31 cellular contexts compared by ENCODE assay signal in the genomic region with DNA sequence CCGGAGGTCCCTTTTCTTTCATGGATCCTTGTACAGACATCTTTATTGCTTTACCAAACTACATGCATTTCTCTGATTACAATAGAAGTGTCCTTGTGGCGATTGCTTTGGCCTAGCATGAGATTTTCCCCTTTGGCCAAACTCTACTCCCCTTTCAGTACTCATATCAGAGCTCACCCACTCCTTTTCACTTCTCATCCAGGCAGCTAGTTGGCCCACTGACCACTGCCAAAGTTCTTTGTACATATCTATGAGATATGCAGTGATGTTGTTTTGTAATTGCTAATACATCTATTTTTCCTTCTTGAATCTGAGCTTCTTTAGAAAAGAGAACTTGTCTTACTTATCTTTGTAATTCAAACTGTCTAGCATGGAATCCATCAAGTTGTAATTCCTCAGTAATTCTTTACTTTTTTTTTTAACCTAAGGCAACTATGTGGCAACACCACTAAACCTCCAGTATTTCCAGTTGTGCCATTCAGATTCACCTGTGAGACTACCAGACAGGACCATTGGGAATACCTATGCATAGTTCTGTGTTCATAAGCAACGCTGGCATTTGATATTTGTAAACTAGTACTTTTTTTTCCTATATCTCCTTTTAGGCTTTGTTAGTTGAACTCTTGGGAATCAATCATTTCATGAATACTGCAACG. TPM values are rescaled to one million over a fixed set of nuclear protein-coding genes. Genes with fewer than 3 reads are reported as not detected.
DNase-seq lines count a peak whose midpoint lies in the region; ATAC-seq, FAIRE-seq and TF ChIP-seq lines count a peak whose summit lies in the region.
"Had no signal": no experiment of that assay in that cellular context is flagged by ENCODE, and none has a peak within 500 bp of the region (broad histone marks: within the 10 kb centered on the region; RNA-seq: fewer than 3 reads in every experiment).

No MANE protein-coding gene starts in this region.

- H3K4me3 Mint-ChIP-seq in type B pancreatic cell, result peak overlapping the region; percentile 66
- H3K4me3 Mint-ChIP-seq: CD4-positive, alpha-beta T cell had no signal

- no peaks in the 10 kb centered on the region for H3K9me3 ChIP-seq in right cardiac atrium (ENCODE audit: control insufficient read depth, low read length)
- H3K9me3 ChIP-seq: BLaER1, SJSA1 had no signal

- no peaks in the 10 kb centered on the region for H3K27me3 Mint-ChIP-seq in type B pancreatic cell
- H3K27me3 Mint-ChIP-seq: CD4-positive, alpha-beta T cell had no signal

- H3K4me3 ChIP-seq in right cardiac atrium (ENCODE audit: low read length), result no peak overlapping the region
- H3K4me3 ChIP-seq in bronchial epithelial cell (ENCODE audit: low read depth, low read length), result no peak overlapping the region
- H3K4me3 ChIP-seq in fibroblast of the aortic adventitia (ENCODE audit: low read depth, low read length), result no peak overlapping the region
- H3K4me3 ChIP-seq: BLaER1, SJSA1 had no signal

- peaks cover 16% of the 10 kb centered on the region for H3K4me1 Mint-ChIP-seq in type B pancreatic cell (ENCODE audit: unreplicated experiment)

- H3K4me1 ChIP-seq in right cardiac atrium (ENCODE audit: control insufficient read depth, insufficient read depth, low read length), result peaks cover 3% of the 10 kb centered on the region

- DNase-seq in right cardiac atrium (peak in 2 of 3 donors; percentile 22 to 72), left ventricle myocardium superior (no peak), bronchial epithelial cell (ENCODE audit: low read depth) (peak; percentile 34), fibroblast of the aortic adventitia (ENCODE audit: low read depth) (peak; percentile 48), type B pancreatic cell (ENCODE audit: extremely low spot score, unreplicated experiment) (no peak), NCI-H1930 (lab: John Stamatoyannopoulos, UW) (no peak), GM03348 (ENCODE audit: low spot score) (no peak)
- no peak for DNase-seq in stimulated activated CD4-positive, alpha-beta T cell treated with anti-CD3 and anti-CD28 coated beads, Interleukin-4, amount 100 ng/mL, for 24 hours
- DNase-seq: 8988T; CD4-positive, alpha-beta T cell; DMS 273 treated with DMSO at 0.1 percent for 48 hours; DMS79; EL; GDM1; KBM-7; MV-4-11; NCI-H1105; NCI-H1436 treated with DMSO at 0.1 percent for 48 hours; NCI-H187 treated with DMSO at 0.1 percent for 48 hours; NCI-H2107; NCI-H446 treated with DMSO at 0.1 percent for 48 hours; NCI-H526; Right ventricle myocardium superior; RPMI8226 had no signal

- no peak for TF ChIP-seq CTCF in bronchial epithelial cell (IDR thresholded peaks at IDR 0.05; ENCODE audit: insufficient read depth, low read length, severe bottlenecking)
- no peak for TF ChIP-seq CTCF in fibroblast of the aortic adventitia (IDR thresholded peaks at IDR 0.05; ENCODE audit: insufficient read depth, low read length)
- no peak for TF ChIP-seq CTCF in type B pancreatic cell (conservative IDR thresholded peaks at IDR 0.05)

- H3K27me3 ChIP-seq in right cardiac atrium (ENCODE audit: control insufficient read depth, insufficient read depth), result no peaks in the 10 kb centered on the region
- H3K27me3 ChIP-seq in bronchial epithelial cell (ENCODE audit: control insufficient read depth, insufficient read depth, low read length), result no peaks in the 10 kb centered on the region
- H3K27me3 ChIP-seq: BLaER1, SJSA1 had no signal

- peaks cover 6% of the 10 kb centered on the region for H3K9me3 Mint-ChIP-seq in type B pancreatic cell
- H3K9me3 Mint-ChIP-seq: CD4-positive, alpha-beta T cell had no signal

- ATAC-seq in right cardiac atrium (peak in 1 of 2 donors; percentile 50), left ventricle myocardium superior (no peak)

- no peaks in the 10 kb centered on the region for H3K36me3 ChIP-seq in bronchial epithelial cell (ENCODE audit: control insufficient read depth, insufficient read depth, low read length)
- H3K36me3 ChIP-seq: BLaER1, SJSA1 had no signal

- FAIRE-seq in bronchial epithelial cell (lab: Jason Lieb, UNC), result no peak
- FAIRE-seq: GM12892, GM19239 had no signal

- peaks cover 5% of the 10 kb centered on the region for H3K36me3 Mint-ChIP-seq in type B pancreatic cell

- H3K27ac Mint-ChIP-seq in type B pancreatic cell, result peak overlapping the region; percentile 73
- H3K27ac Mint-ChIP-seq: CD4-positive, alpha-beta T cell had no signal

- 78% methylated on average over 4 of the region's 4 CpGs for WGBS in right cardiac atrium

- H3K27ac ChIP-seq in right cardiac atrium (ENCODE audit: low read length), result no peak overlapping the region
- H3K27ac ChIP-seq: BLaER1, SJSA1 had no signal

- intact Hi-C loops in right cardiac atrium (cut with DNase I), result no loop called here
- intact Hi-C loops in left ventricle myocardium superior (cut with micrococcal nuclease), result no loop called here

RNA-seq across cellular contexts. Expression of gene AADACL2, which starts 39.2 kb away (rescaled TPM):
- total RNA-seq in right cardiac atrium (not detected), left ventricle myocardium superior (not detected), bronchial epithelial cell (not detected in 2 replicates), fibroblast of the aortic adventitia (ENCODE audit: low replicate concordance) (0.90 TPM in 1 of 2 replicates, not detected in the other), type B pancreatic cell (ENCODE audit: low replicate concordance) (11.7 and 43.6 TPM in 2 replicates)
- 0.05 TPM for polyA plus RNA-seq in right cardiac atrium
- total RNA-seq: CD4-positive, alpha-beta T cell; HT-29; LHCN-M2; MCF 10A; Right ventricle myocardium superior; SJSA1 had no signal

RNA-seq across cellular contexts. Expression of gene AADAC, which starts 41.0 kb away (rescaled TPM):
- total RNA-seq in right cardiac atrium (under 1 TPM in 3 of 4 donors, not detected in 1; 0.17 to 0.44 (median 0.42) TPM), left ventricle myocardium superior (0.35 TPM), bronchial epithelial cell (0.13 TPM in 1 of 2 replicates, not detected in the other), fibroblast of the aortic adventitia (ENCODE audit: low replicate concordance) (23.3 and 138 TPM in 2 replicates), type B pancreatic cell (ENCODE audit: low replicate concordance) (1.3 and 1.4 TPM in 2 replicates)
- polyA plus RNA-seq in right cardiac atrium, result not detected
- total RNA-seq: CD4-positive, alpha-beta T cell; LHCN-M2; MCF 10A; Right ventricle myocardium superior had no signal

Comparison
In these comparisons a context has a peak if more than half of its experiments do, and no peak if none do; other contexts are left out.
1. DNase-seq: peak in right cardiac atrium (2 of 3), bronchial epithelial cell (single experiment) and fibroblast of the aortic adventitia (single experiment); none in left ventricle myocardium superior (single experiment), type B pancreatic cell (single experiment), NCI-H1930 (0 of 2), stimulated activated CD4-positive, alpha-beta T cell treated with anti-CD3 and anti-CD28 coated beads, Interleukin-4, amount 100 ng/mL, for 24 hours (single experiment) and GM03348 (single experiment).
2. RNA of gene AADAC, which starts 41.0 kb away (total RNA-seq): 23.3 to 138 TPM in fibroblast of the aortic adventitia; 1.3 to 1.4 TPM in type B pancreatic cell, 0.17 to 0.44 TPM in right cardiac atrium, 0.35 TPM in left ventricle myocardium superior (single experiment) and 0.13 TPM in bronchial epithelial cell; every median in the first group is over 10 times any median in the second.